ENCODE assay signal across 1 cellular context in genomic region chr13:49893591-49893990, GRCh38.
TF ChIP-seq lines count a peak whose summit lies in the region.

No MANE protein-coding gene starts in this region.

TF ChIP-seq in HepG2, 621 proteins besides CTCF, POLR2A, EP300 and RAD21 (continued from another document and continues in another):
- TF ChIP-seq, protein P1, sequence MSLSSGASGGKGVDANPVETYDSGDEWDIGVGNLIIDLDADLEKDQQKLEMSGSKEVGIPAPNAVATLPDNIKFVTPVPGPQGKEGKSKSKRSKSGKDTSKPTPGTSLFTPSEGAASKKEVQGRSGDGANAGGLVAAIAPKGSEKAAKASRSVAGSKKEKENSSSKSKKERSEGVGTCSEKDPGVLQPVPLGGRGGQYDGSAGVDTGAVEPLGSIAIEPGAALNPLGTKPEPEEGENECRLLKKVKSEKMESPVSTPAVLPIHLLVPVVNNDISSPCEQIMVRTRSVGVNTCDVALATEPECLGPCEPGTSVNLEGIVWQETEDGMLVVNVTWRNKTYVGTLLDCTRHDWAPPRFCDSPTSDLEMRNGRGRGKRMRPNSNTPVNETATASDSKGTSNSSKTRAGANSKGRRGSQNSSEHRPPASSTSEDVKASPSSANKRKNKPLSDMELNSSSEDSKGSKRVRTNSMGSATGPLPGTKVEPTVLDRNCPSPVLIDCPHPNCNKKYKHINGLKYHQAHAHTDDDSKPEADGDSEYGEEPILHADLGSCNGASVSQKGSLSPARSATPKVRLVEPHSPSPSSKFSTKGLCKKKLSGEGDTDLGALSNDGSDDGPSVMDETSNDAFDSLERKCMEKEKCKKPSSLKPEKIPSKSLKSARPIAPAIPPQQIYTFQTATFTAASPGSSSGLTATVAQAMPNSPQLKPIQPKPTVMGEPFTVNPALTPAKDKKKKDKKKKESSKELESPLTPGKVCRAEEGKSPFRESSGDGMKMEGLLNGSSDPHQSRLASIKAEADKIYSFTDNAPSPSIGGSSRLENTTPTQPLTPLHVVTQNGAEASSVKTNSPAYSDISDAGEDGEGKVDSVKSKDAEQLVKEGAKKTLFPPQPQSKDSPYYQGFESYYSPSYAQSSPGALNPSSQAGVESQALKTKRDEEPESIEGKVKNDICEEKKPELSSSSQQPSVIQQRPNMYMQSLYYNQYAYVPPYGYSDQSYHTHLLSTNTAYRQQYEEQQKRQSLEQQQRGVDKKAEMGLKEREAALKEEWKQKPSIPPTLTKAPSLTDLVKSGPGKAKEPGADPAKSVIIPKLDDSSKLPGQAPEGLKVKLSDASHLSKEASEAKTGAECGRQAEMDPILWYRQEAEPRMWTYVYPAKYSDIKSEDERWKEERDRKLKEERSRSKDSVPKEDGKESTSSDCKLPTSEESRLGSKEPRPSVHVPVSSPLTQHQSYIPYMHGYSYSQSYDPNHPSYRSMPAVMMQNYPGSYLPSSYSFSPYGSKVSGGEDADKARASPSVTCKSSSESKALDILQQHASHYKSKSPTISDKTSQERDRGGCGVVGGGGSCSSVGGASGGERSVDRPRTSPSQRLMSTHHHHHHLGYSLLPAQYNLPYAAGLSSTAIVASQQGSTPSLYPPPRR (CRISPR knock-in tag; IDR thresholded peaks at IDR 0.05; ENCODE audit: borderline replicate concordance): no peak
- TF ChIP-seq, protein P2, sequence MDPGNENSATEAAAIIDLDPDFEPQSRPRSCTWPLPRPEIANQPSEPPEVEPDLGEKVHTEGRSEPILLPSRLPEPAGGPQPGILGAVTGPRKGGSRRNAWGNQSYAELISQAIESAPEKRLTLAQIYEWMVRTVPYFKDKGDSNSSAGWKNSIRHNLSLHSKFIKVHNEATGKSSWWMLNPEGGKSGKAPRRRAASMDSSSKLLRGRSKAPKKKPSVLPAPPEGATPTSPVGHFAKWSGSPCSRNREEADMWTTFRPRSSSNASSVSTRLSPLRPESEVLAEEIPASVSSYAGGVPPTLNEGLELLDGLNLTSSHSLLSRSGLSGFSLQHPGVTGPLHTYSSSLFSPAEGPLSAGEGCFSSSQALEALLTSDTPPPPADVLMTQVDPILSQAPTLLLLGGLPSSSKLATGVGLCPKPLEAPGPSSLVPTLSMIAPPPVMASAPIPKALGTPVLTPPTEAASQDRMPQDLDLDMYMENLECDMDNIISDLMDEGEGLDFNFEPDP (CRISPR knock-in tag; conservative IDR thresholded peaks at IDR 0.05): no peak
- TF ChIP-seq EEA1 (CRISPR knock-in tag; IDR thresholded peaks at IDR 0.05; ENCODE audit: borderline replicate concordance): no peak
- 0 out of 2 replicates have a peak, but pooled peaks have one; percentile 37 for TF ChIP-seq ISL2 (CRISPR knock-in tag; IDR thresholded peaks at IDR 0.05)
- no peak for TF ChIP-seq ZNF329 (CRISPR knock-in tag; IDR thresholded peaks at IDR 0.05; ENCODE audit: low read depth)
- TF ChIP-seq, protein P3, sequence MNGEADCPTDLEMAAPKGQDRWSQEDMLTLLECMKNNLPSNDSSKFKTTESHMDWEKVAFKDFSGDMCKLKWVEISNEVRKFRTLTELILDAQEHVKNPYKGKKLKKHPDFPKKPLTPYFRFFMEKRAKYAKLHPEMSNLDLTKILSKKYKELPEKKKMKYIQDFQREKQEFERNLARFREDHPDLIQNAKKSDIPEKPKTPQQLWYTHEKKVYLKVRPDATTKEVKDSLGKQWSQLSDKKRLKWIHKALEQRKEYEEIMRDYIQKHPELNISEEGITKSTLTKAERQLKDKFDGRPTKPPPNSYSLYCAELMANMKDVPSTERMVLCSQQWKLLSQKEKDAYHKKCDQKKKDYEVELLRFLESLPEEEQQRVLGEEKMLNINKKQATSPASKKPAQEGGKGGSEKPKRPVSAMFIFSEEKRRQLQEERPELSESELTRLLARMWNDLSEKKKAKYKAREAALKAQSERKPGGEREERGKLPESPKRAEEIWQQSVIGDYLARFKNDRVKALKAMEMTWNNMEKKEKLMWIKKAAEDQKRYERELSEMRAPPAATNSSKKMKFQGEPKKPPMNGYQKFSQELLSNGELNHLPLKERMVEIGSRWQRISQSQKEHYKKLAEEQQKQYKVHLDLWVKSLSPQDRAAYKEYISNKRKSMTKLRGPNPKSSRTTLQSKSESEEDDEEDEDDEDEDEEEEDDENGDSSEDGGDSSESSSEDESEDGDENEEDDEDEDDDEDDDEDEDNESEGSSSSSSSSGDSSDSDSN (CRISPR knock-in tag; IDR thresholded peaks at IDR 0.05): no peak; the same call in 1 of the 2 replicates
- no peak for TF ChIP-seq ZNF557 (CRISPR knock-in tag; IDR thresholded peaks at IDR 0.05)
- TF ChIP-seq CENPBD1 (CRISPR knock-in tag; IDR thresholded peaks at IDR 0.05; ENCODE audit: borderline replicate concordance, low read depth): no peak
- no peak for TF ChIP-seq ETV5 (CRISPR knock-in tag; IDR thresholded peaks at IDR 0.05; ENCODE audit: borderline replicate concordance)
- TF ChIP-seq, protein P4, sequence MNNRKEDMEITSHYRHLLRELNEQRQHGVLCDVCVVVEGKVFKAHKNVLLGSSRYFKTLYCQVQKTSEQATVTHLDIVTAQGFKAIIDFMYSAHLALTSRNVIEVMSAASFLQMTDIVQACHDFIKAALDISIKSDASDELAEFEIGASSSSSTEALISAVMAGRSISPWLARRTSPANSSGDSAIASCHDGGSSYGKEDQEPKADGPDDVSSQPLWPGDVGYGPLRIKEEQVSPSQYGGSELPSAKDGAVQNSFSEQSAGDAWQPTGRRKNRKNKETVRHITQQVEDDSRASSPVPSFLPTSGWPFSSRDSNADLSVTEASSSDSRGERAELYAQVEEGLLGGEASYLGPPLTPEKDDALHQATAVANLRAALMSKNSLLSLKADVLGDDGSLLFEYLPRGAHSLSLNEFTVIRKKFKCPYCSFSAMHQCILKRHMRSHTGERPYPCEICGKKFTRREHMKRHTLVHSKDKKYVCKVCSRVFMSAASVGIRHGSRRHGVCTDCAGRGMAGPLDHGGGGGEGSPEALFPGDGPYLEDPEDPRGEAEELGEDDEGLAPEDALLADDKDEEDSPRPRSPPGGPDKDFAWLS (CRISPR knock-in tag; IDR thresholded peaks at IDR 0.05; ENCODE audit: borderline replicate concordance): no peak
- no peak for TF ChIP-seq CENPX (CRISPR knock-in tag; IDR thresholded peaks at IDR 0.05)
- TF ChIP-seq ZNF230 (CRISPR knock-in tag; IDR thresholded peaks at IDR 0.05): no peak
- no peak for TF ChIP-seq CBX1 (IDR thresholded peaks at IDR 0.05; ENCODE audit: low read depth)
- TF ChIP-seq ZNF512 (CRISPR knock-in tag; IDR thresholded peaks at IDR 0.05): no peak
- TF ChIP-seq CC2D1A (CRISPR knock-in tag; IDR thresholded peaks at IDR 0.05): no peak
- TF ChIP-seq ZNF205 (CRISPR knock-in tag; IDR thresholded peaks at IDR 0.05): no peak
- TF ChIP-seq, protein P5, sequence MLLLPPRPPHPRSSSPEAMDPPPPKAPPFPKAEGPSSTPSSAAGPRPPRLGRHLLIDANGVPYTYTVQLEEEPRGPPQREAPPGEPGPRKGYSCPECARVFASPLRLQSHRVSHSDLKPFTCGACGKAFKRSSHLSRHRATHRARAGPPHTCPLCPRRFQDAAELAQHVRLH (CRISPR knock-in tag; IDR thresholded peaks at IDR 0.05; ENCODE audit: borderline replicate concordance, low read depth): 0 out of 2 replicates have a peak, but pooled peaks have one; percentile 20
- TF ChIP-seq EED (CRISPR knock-in tag; IDR thresholded peaks at IDR 0.05): no peak
- no peak for TF ChIP-seq ZNF143 (CRISPR knock-in tag; IDR thresholded peaks at IDR 0.05)
- no peak for TF ChIP-seq THAP9 (CRISPR knock-in tag; IDR thresholded peaks at IDR 0.05; ENCODE audit: borderline replicate concordance)
- TF ChIP-seq RARA (CRISPR knock-in tag; IDR thresholded peaks at IDR 0.05): peak; percentile 77
- TF ChIP-seq GABPA (IDR thresholded peaks at IDR 0.05; ENCODE audit: low read depth, low read length): no peak
- TF ChIP-seq GABPA (CRISPR knock-in tag; IDR thresholded peaks at IDR 0.05; ENCODE audit: low read depth): no peak
- TF ChIP-seq HNRNPK (IDR thresholded peaks at IDR 0.05; ENCODE audit: low read depth, low read length, poor library complexity, severe bottlenecking): no peak
- peak; percentile 50; the same call in 1 of the 2 replicates for TF ChIP-seq THAP11 (CRISPR knock-in tag; IDR thresholded peaks at IDR 0.05)
- no peak for TF ChIP-seq ZNF281 (CRISPR knock-in tag; IDR thresholded peaks at IDR 0.05; ENCODE audit: borderline replicate concordance)
- TF ChIP-seq ZBTB38 (CRISPR knock-in tag; IDR thresholded peaks at IDR 0.05): no peak
- TF ChIP-seq PHB2 (IDR thresholded peaks at IDR 0.05; ENCODE audit: partially characterized antibody): no peak
- TF ChIP-seq ZNF234 (CRISPR knock-in tag; conservative IDR thresholded peaks at IDR 0.05): no peak
- no peak for TF ChIP-seq ZNF382 (CRISPR knock-in tag; IDR thresholded peaks at IDR 0.05; ENCODE audit: borderline replicate concordance)
- TF ChIP-seq REST (IDR thresholded peaks at IDR 0.05; ENCODE audit: borderline replicate concordance in 1 of 2, low read depth in 1 of 2, low read length in 2 of 2): 0 out of 4 replicates have a peak, but pooled peaks of 1 of the 2 experiments have one; percentile 7
- TF ChIP-seq MEIS2 (CRISPR knock-in tag; IDR thresholded peaks at IDR 0.05): 0 out of 2 replicates have a peak, but pooled peaks have one; percentile 46
